1 cellular context compared by ENCODE assay signal in genomic region chr10:73997806-73998622, GRCh38.
A peak's percentile ranks its signal among the peaks of the same experiment; 100 is the strongest.
TF ChIP-seq lines count a peak whose summit lies in the region.

TSS of gene VCL (plus strand) at chr10:73998116. CDS start at chr10:73998208, 92 bp downstream.

TF ChIP-seq in WTC11, 78 proteins besides CTCF, POLR2A, EP300 and RAD21 (continued from another document):
- no peak for TF ChIP-seq PREB (CRISPR knock-in tag; IDR thresholded peaks at IDR 0.05; ENCODE audit: borderline replicate concordance)
- TF ChIP-seq MAX (CRISPR knock-in tag; IDR thresholded peaks at IDR 0.05), result no peak; the same call in 1 of the 2 replicates
- no peak for TF ChIP-seq ATF3 (CRISPR knock-in tag; conservative IDR thresholded peaks at IDR 0.05)
- TF ChIP-seq JAZF1 (CRISPR knock-in tag; IDR thresholded peaks at IDR 0.05), result no peak
- no peak for TF ChIP-seq AFF4 (CRISPR knock-in tag; IDR thresholded peaks at IDR 0.05; ENCODE audit: borderline replicate concordance)
- peak; percentile 21; the same call in 1 of the 2 replicates for TF ChIP-seq FOXK1 (CRISPR knock-in tag; IDR thresholded peaks at IDR 0.05)
- no peak for TF ChIP-seq ZNF532 (CRISPR knock-in tag; IDR thresholded peaks at IDR 0.05; ENCODE audit: borderline replicate concordance)
- TF ChIP-seq TEAD1 (CRISPR knock-in tag; IDR thresholded peaks at IDR 0.05), result peak; percentile 89
- no peak for TF ChIP-seq GRHL2 (CRISPR knock-in tag; IDR thresholded peaks at IDR 0.05; ENCODE audit: insufficient replicate concordance, severe bottlenecking)
- no peak for TF ChIP-seq ERG (CRISPR knock-in tag; IDR thresholded peaks at IDR 0.05)
- TF ChIP-seq ZNF121 (CRISPR knock-in tag; IDR thresholded peaks at IDR 0.05), result peak; percentile 18; the same call in 1 of the 2 replicates
- TF ChIP-seq AR (CRISPR knock-in tag; IDR thresholded peaks at IDR 0.05), result no peak
- 0 out of 2 replicates have a peak, but pooled peaks have one; percentile 13 for TF ChIP-seq ZNF281 (CRISPR knock-in tag; IDR thresholded peaks at IDR 0.05)
- TF ChIP-seq KAT7 (CRISPR knock-in tag; IDR thresholded peaks at IDR 0.05; ENCODE audit: borderline replicate concordance), result peak; percentile 97
- TF ChIP-seq SOX15 (CRISPR knock-in tag; IDR thresholded peaks at IDR 0.05), result no peak
- TF ChIP-seq SMAD3 (CRISPR knock-in tag; IDR thresholded peaks at IDR 0.05; ENCODE audit: borderline replicate concordance), result 0 out of 2 replicates have a peak, but pooled peaks have one; percentile 57
- TF ChIP-seq NFATC4 (CRISPR knock-in tag; IDR thresholded peaks at IDR 0.05), result peak; percentile 78; the same call in 1 of the 2 replicates
- TF ChIP-seq ZNF317 (CRISPR knock-in tag; IDR thresholded peaks at IDR 0.05; ENCODE audit: borderline replicate concordance, low read depth), result no peak
- no peak for TF ChIP-seq GTF2I (CRISPR knock-in tag; conservative IDR thresholded peaks at IDR 0.05)
- peak; percentile 95; the same call in 1 of the 2 replicates for TF ChIP-seq ESRRA (CRISPR knock-in tag; IDR thresholded peaks at IDR 0.05; ENCODE audit: borderline replicate concordance)
- no peak for TF ChIP-seq EMX1 (CRISPR knock-in tag; IDR thresholded peaks at IDR 0.05)
- no peak for TF ChIP-seq ZBTB43 (CRISPR knock-in tag; IDR thresholded peaks at IDR 0.05)
- TF ChIP-seq ZNF512 (CRISPR knock-in tag; IDR thresholded peaks at IDR 0.05; ENCODE audit: borderline replicate concordance), result no peak
- no peak for TF ChIP-seq MXD4 (CRISPR knock-in tag; IDR thresholded peaks at IDR 0.05; ENCODE audit: borderline replicate concordance)
